8 cellular contexts compared by ENCODE assay signal in the genomic region with DNA sequence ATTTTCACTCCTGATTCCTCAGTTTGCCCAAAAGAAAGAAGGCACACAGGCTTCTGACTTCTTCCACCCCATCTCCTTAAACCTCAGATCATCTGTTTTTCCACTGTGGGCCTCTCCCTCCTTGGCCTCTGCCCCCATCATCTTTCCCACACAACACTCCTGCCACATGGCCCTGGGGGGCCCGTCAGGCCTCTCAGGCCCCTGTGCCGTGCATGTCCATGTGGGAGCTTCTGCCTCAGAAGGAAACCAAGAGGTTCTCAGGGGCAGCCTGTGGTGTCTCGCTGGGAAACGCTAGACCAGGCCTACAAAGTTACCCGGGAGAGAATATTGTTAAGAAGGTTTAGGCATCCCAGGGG. TPM values are rescaled to one million over a fixed set of nuclear protein-coding genes. Genes with fewer than 3 reads are reported as not detected.
DNase-seq lines count a peak whose midpoint lies in the region; ATAC-seq and TF ChIP-seq lines count a peak whose summit lies in the region.
"Had no signal": no experiment of that assay in that cellular context is flagged by ENCODE, and none has a peak within 500 bp of the region (broad histone marks: within the 10 kb centered on the region; RNA-seq: fewer than 3 reads in every experiment).

No MANE protein-coding gene starts in this region.

- ATAC-seq in GM19023 (IDR thresholded peaks at IDR 0.05; ENCODE audit: unreplicated experiment) (peak; percentile 40), HG02642 (IDR thresholded peaks at IDR 0.05; ENCODE audit: poor library complexity, unreplicated experiment) (peak; percentile 46)

- H3K27ac ChIP-seq in Peyer's patch (peak overlapping the region; percentile 47 to 86 (median 72)), rectal smooth muscle tissue (ENCODE audit: low read depth, low read length) (no peak overlapping the region)

- no peak for TF ChIP-seq CTCF in Peyer's patch (IDR thresholded peaks at IDR 0.05)

- DNase-seq in Peyer's patch = no peak
- no peak for DNase-seq in Kasumi-1 (lab: John Stamatoyannopoulos, UW)
- no peak for DNase-seq in putamen (ENCODE audit: low spot score)
- DNase-seq in NCI-H226 = no peak

- H3K4me3 ChIP-seq in Peyer's patch = peak overlapping the region in 2 of 4 donors; percentile 41 to 44
- H3K4me3 ChIP-seq in rectal smooth muscle tissue (ENCODE audit: low read length) = peak overlapping the region; percentile 35
- H3K4me3 ChIP-seq: lung had no signal

- H3K4me1 ChIP-seq in Peyer's patch (peaks cover 3 to 19% (median 11%) of the 10 kb centered on the region in 4 donors), rectal smooth muscle tissue (ENCODE audit: control insufficient read depth, insufficient read depth, low read length) (no peaks in the 10 kb centered on the region)

- TF ChIP-seq POLR2A in Peyer's patch (IDR thresholded peaks at IDR 0.05) = no peak

- H3K27me3 ChIP-seq in Peyer's patch (no peaks in the 10 kb centered on the region), rectal smooth muscle tissue (ENCODE audit: control insufficient read depth, insufficient read depth, low read length) (no peaks in the 10 kb centered on the region)

- H3K36me3 ChIP-seq in Peyer's patch = no peaks in the 10 kb centered on the region
- H3K36me3 ChIP-seq in rectal smooth muscle tissue (ENCODE audit: control insufficient read depth, insufficient read depth, low read length) = no peaks in the 10 kb centered on the region

- no peaks in the 10 kb centered on the region for H3K9me3 ChIP-seq in Peyer's patch

- no peak overlapping the region for H3K9ac ChIP-seq in rectal smooth muscle tissue (ENCODE audit: low read length)

RNA-seq across cellular contexts. Expression of a gene that starts 8.0 kb away (rescaled TPM):
- under 1 TPM in 1 of 4 donors, not detected in 3; 0.13 TPM for total RNA-seq in Peyer's patch

RNA-seq across cellular contexts. Expression of a gene that starts 14.7 kb away (rescaled TPM):
- total RNA-seq in Peyer's patch = 100 to 1,000 TPM in 2 of 4 donors, 10 to 100 TPM in 2; 91.6 to 138 (median 110) TPM

RNA-seq across cellular contexts. Expression of a gene that starts 26.6 kb away (rescaled TPM):
- total RNA-seq in Peyer's patch = 100 to 1,000 TPM in 3 of 4 donors, 10 to 100 TPM in 1; 58.3 to 112 (median 102) TPM

RNA-seq across cellular contexts. Expression of a gene that starts 27.0 kb away (rescaled TPM):
- total RNA-seq in Peyer's patch = 100 to 1,000 TPM in 1 of 4 donors, 10 to 100 TPM in 3; 79.8 to 142 (median 92.0) TPM

RNA-seq across cellular contexts. Expression of a gene that starts 33.2 kb away (rescaled TPM):
- 10 to 100 TPM; 22.3 to 60.9 (median 31.1) TPM for total RNA-seq in Peyer's patch
